ENCODE assay signal across 8 cellular contexts in genomic region chr15:68730491-68731317, GRCh38.
DNase-seq lines count a peak whose midpoint lies in the region; ATAC-seq and TF ChIP-seq lines count a peak whose summit lies in the region.

No MANE protein-coding gene starts in this region.

- no peaks in the 10 kb centered on the region for H3K27me3 ChIP-seq in Karpas-422 (ENCODE audit: low read length)
- H3K27me3 ChIP-seq in ovary: no peaks in the 10 kb centered on the region

- DNase-seq in NCI-H1436 (lab: John Stamatoyannopoulos, UW) (peak; percentile 30), NCI-H1436 treated with DMSO at 0.1 percent for 48 hours (lab: John Stamatoyannopoulos, UW) (no peak), Karpas-422 (peak; percentile 79), glomerular visceral epithelial cell (ENCODE audit: extremely low spot score) (peak; percentile 51), ovary (peak in 4 of 5 donors; percentile 45 to 68 (median 52)), HuH-7 (ENCODE audit: low spot score) (no peak)
- DNase-seq in activated T-cell treated with anti-CD3 and anti-CD28 coated beads, Interleukin-2, amount 50 U/mL, for 24 hours: peak; percentile 44

- H3K9me3 Mint-ChIP-seq in activated T-cell treated with anti-CD3 and anti-CD28 coated beads, Interleukin-2, amount 50 U/mL, for 24 hours: no peaks in the 10 kb centered on the region

- H3K9me2 ChIP-seq in Karpas-422 (replicated peaks; ENCODE audit: insufficient read depth, low read length): no peaks in the 10 kb centered on the region

- H3K4me1 Mint-ChIP-seq in activated T-cell treated with anti-CD3 and anti-CD28 coated beads, Interleukin-2, amount 50 U/mL, for 24 hours (ENCODE audit: low read depth): peaks cover 3% of the 10 kb centered on the region

- peak; percentile 9 to 44 (median 27) for TF ChIP-seq CTCF in ovary (IDR thresholded peaks at IDR 0.05)

- H3K27me3 Mint-ChIP-seq in activated T-cell treated with anti-CD3 and anti-CD28 coated beads, Interleukin-2, amount 50 U/mL, for 24 hours: peaks cover 2% of the 10 kb centered on the region

- H3K36me3 ChIP-seq in Karpas-422 (ENCODE audit: insufficient read depth, low read length) (no peaks in the 10 kb centered on the region), ovary (no peaks in the 10 kb centered on the region)

- H3K9ac ChIP-seq in Karpas-422 (ENCODE audit: low read length): no peak overlapping the region

- no peak overlapping the region for H3K4me2 ChIP-seq in Karpas-422 (ENCODE audit: low read depth, low read length, poor library complexity, severe bottlenecking)

- H3K4me3 Mint-ChIP-seq in activated T-cell treated with anti-CD3 and anti-CD28 coated beads, Interleukin-2, amount 50 U/mL, for 24 hours: no peak overlapping the region

- H3K9me3 ChIP-seq in Karpas-422 (ENCODE audit: low read length) (no peaks in the 10 kb centered on the region), ovary (no peaks in the 10 kb centered on the region)

- WGBS in ovary, 3 donors: 19 to 22% (median 19%) methylated on average over 13 of the region's 13 CpGs

- H3K36me3 Mint-ChIP-seq in activated T-cell treated with anti-CD3 and anti-CD28 coated beads, Interleukin-2, amount 50 U/mL, for 24 hours (ENCODE audit: low read depth): no peaks in the 10 kb centered on the region

- H4K20me1 ChIP-seq in Karpas-422 (ENCODE audit: insufficient read depth, low read depth, low read length): no peaks in the 10 kb centered on the region; the same call in 1 of the 2 replicates

- no peak for ATAC-seq in GM21723 (IDR thresholded peaks at IDR 0.05; ENCODE audit: unreplicated experiment)

- TF ChIP-seq POLR2A in ovary (IDR thresholded peaks at IDR 0.05): no peak

- no peaks in the 10 kb centered on the region for H3K79me2 ChIP-seq in Karpas-422 (ENCODE audit: low read length)

- H3K4me1 ChIP-seq in Karpas-422 (ENCODE audit: low read length) (peaks cover 5% of the 10 kb centered on the region), ovary (ENCODE audit: insufficient read depth) (peaks cover 17% of the 10 kb centered on the region)

- no peak overlapping the region for H3K27ac Mint-ChIP-seq in activated T-cell treated with anti-CD3 and anti-CD28 coated beads, Interleukin-2, amount 50 U/mL, for 24 hours

- intact Hi-C loops in ovary (cut with DNase I): loop anchor here in 3 of 4 donors (5.0 to 10.0 kb wide), 3 partner anchors 142 to 1843 kb away; no protein-coding TSS in a partner anchor

- H3K27ac ChIP-seq in Karpas-422 (ENCODE audit: low read length) (no peak overlapping the region), ovary (no peak overlapping the region)

- no peak overlapping the region for H2AFZ ChIP-seq in Karpas-422 (ENCODE audit: low read length)

- no peak overlapping the region for H3K4me3 ChIP-seq in Karpas-422 (ENCODE audit: low read length)
- no peak overlapping the region for H3K4me3 ChIP-seq in ovary

- no peak for TF ChIP-seq EP300 in ovary (IDR thresholded peaks at IDR 0.05)

Comparison
In these comparisons a context has a peak if more than half of its experiments do, and no peak if none do; other contexts are left out.
1. DNase-seq: peak in NCI-H1436 (single experiment), Karpas-422 (single experiment), activated T-cell treated with anti-CD3 and anti-CD28 coated beads, Interleukin-2, amount 50 U/mL, for 24 hours (single experiment), glomerular visceral epithelial cell (single experiment) and ovary (4 of 5); none in NCI-H1436 treated with DMSO at 0.1 percent for 48 hours (single experiment) and HuH-7 (single experiment).